Comparison of ENCODE assay signal across 8 cellular contexts in genomic region chr5:6583049-6583880, GRCh38. TPM values are rescaled to one million over a fixed set of nuclear protein-coding genes. Genes with fewer than 3 reads are reported as not detected.
DNase-seq lines count a peak whose midpoint lies in the region; ATAC-seq and TF ChIP-seq lines count a peak whose summit lies in the region.

No MANE protein-coding gene starts in this region.

- no peak overlapping the region for H3K27ac Mint-ChIP-seq in activated naive CD8-positive, alpha-beta T cell treated with anti-CD3 and anti-CD28 coated beads, Interleukin-2, amount 10 ng/mL, durations not matched to agents 7 days and 5 days

- peaks cover 48% of the 10 kb centered on the region for H3K27me3 Mint-ChIP-seq in activated naive CD8-positive, alpha-beta T cell treated with anti-CD3 and anti-CD28 coated beads, Interleukin-2, amount 10 ng/mL, durations not matched to agents 7 days and 5 days

- H3K9me3 Mint-ChIP-seq in activated naive CD8-positive, alpha-beta T cell treated with anti-CD3 and anti-CD28 coated beads, Interleukin-2, amount 10 ng/mL, durations not matched to agents 7 days and 5 days = no peaks in the 10 kb centered on the region

- peak overlapping the region; percentile 42 for H3K4me3 Mint-ChIP-seq in activated naive CD8-positive, alpha-beta T cell treated with anti-CD3 and anti-CD28 coated beads, Interleukin-2, amount 10 ng/mL, durations not matched to agents 7 days and 5 days

- H3K4me1 ChIP-seq in HAP-1 = no peaks in the 10 kb centered on the region

- TF ChIP-seq POLR2A in GM18505 (IDR thresholded peaks at IDR 0.05; ENCODE audit: borderline replicate concordance, extremely low read depth, insufficient read depth, insufficient read length) = no peak

- ATAC-seq in activated naive CD8-positive, alpha-beta T cell treated with anti-CD3 and anti-CD28 coated beads, Interleukin-2, amount 10 ng/mL, durations not matched to agents 7 days and 5 days (ENCODE audit: low read depth) = peak; percentile 89
- no peak for ATAC-seq in GM18505 (IDR thresholded peaks at IDR 0.05; ENCODE audit: unreplicated experiment)
- no peak for ATAC-seq in GM21786 (IDR thresholded peaks at IDR 0.05; ENCODE audit: unreplicated experiment)

- in situ Hi-C loops in HAP-1 (cut with MboI; ENCODE audit: low sequenced_read_pairs) = loop anchor here (25.0 kb wide), 1 partner anchor 1096 kb away; no protein-coding TSS in a partner anchor

- H3K36me3 Mint-ChIP-seq in activated naive CD8-positive, alpha-beta T cell treated with anti-CD3 and anti-CD28 coated beads, Interleukin-2, amount 10 ng/mL, durations not matched to agents 7 days and 5 days = no peaks in the 10 kb centered on the region

- H3K27me3 ChIP-seq in HAP-1 (ENCODE audit: low read depth) = no peaks in the 10 kb centered on the region

- DNase-seq in DMS79 treated with DMSO at 0.1 percent for 48 hours (lab: John Stamatoyannopoulos, UW) = peak; percentile 12
- DNase-seq in HAP-1 (ENCODE audit: low spot score in 2 of 2) = peak; percentile 3 to 68
- peak; percentile 66 for DNase-seq in activated naive CD8-positive, alpha-beta T cell treated with anti-CD3 and anti-CD28 coated beads, Interleukin-2, amount 10 ng/mL, durations not matched to agents 7 days and 5 days
- DNase-seq in hepatic stellate cell (ENCODE audit: low spot score) = peak; percentile 61
- DNase-seq in skeletal muscle cell (ENCODE audit: low read depth) = no peak
- DNase-seq in SKM-1 treated with dmso at 0.1 percent for 144 hours (lab: John Stamatoyannopoulos, UW; ENCODE audit: unreplicated experiment) = no peak

- H3K36me3 ChIP-seq in HAP-1 (replicated peaks) = no peaks in the 10 kb centered on the region

- H3K9me3 ChIP-seq in HAP-1 = no peaks in the 10 kb centered on the region

- H3K4me3 ChIP-seq in HAP-1 (peak overlapping the region; percentile 28), skeletal muscle cell (ENCODE audit: low read depth, low read length) (peak overlapping the region; percentile 34)

- POLR2A ChIA-PET in activated naive CD8-positive, alpha-beta T cell treated with anti-CD3 and anti-CD28 coated beads, Interleukin-2, amount 10 ng/mL, durations not matched to agents 7 days and 5 days (lab: Charles Lee) = no interaction called here

- H3K4me1 Mint-ChIP-seq in activated naive CD8-positive, alpha-beta T cell treated with anti-CD3 and anti-CD28 coated beads, Interleukin-2, amount 10 ng/mL, durations not matched to agents 7 days and 5 days = peaks cover 4% of the 10 kb centered on the region

RNA-seq across cellular contexts. Expression of gene NSUN2, which starts 49.6 kb away (rescaled TPM):
- 10 to 100 TPM; 75.0 to 78.2 TPM for total RNA-seq in activated naive CD8-positive, alpha-beta T cell treated with anti-CD3 and anti-CD28 coated beads, Interleukin-2, amount 10 ng/mL, durations not matched to agents 7 days and 5 days

RNA-seq across cellular contexts. Expression of gene SRD5A1, which starts 50.0 kb away (rescaled TPM):
- total RNA-seq in activated naive CD8-positive, alpha-beta T cell treated with anti-CD3 and anti-CD28 coated beads, Interleukin-2, amount 10 ng/mL, durations not matched to agents 7 days and 5 days = 10 to 100 TPM; 12.6 to 15.9 TPM

Comparison
In these comparisons a context has a peak if more than half of its experiments do, and no peak if none do; other contexts are left out.
1. DNase-seq: peak in DMS79 treated with DMSO at 0.1 percent for 48 hours (single experiment), HAP-1 (2 of 2), activated naive CD8-positive, alpha-beta T cell treated with anti-CD3 and anti-CD28 coated beads, Interleukin-2, amount 10 ng/mL, durations not matched to agents 7 days and 5 days (single experiment) and hepatic stellate cell (single experiment); none in skeletal muscle cell (single experiment) and SKM-1 treated with dmso at 0.1 percent for 144 hours (single experiment).